In the genomic region with DNA sequence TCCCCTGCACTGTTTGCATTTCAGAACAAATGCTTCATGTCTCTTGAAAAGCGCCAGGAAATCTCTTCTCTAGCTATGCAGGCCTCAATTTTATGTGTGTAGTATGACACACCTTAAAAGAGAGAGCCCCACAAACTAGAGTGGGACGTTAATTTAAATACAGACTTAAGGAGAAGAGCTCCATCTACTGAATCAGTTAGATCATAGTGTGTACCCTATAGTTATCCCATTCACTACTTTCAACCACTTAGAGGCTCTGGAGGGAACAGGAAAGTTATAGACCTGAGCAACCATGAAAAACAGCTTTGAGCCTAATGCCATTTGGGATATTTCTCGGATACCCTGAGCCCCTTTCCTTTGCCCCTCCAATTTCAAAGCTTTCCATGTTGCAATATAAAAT, we compare ENCODE assay signal across 13 cellular contexts.
DNase-seq lines count a peak whose midpoint lies in the region; ATAC-seq and TF ChIP-seq lines count a peak whose summit lies in the region.
"Had no signal": no experiment of that assay in that cellular context is flagged by ENCODE, and none has a peak within 500 bp of the region (broad histone marks: within the 10 kb centered on the region; RNA-seq: fewer than 3 reads in every experiment).

No MANE protein-coding gene starts in this region.

- peaks cover 2% of the 10 kb centered on the region for H3K36me3 Mint-ChIP-seq in IgD-negative memory B cell

- H3K9me3 ChIP-seq in testis, result no peaks in the 10 kb centered on the region
- H3K9me3 ChIP-seq: tibial artery had no signal

- no peak for ATAC-seq in HG02588 (IDR thresholded peaks at IDR 0.05; ENCODE audit: unreplicated experiment)
- ATAC-seq: left ventricle myocardium superior had no signal

- H3K4me1 Mint-ChIP-seq in IgD-negative memory B cell, result peaks cover 36 to 52% (median 45%) of the 10 kb centered on the region in 3 donors

- no peak for TF ChIP-seq CTCF in testis (IDR thresholded peaks at IDR 0.05)

- H3K9me3 Mint-ChIP-seq in IgD-negative memory B cell, result no peaks in the 10 kb centered on the region

- DNase-seq in NCI-H2107 treated with DMSO at 0.1 percent for 48 hours (lab: John Stamatoyannopoulos, UW; ENCODE audit: unreplicated experiment) (peak; percentile 72), NCI-H2107 (lab: John Stamatoyannopoulos, UW) (no peak), caudate nucleus (lab: John Stamatoyannopoulos, UW) (peak in 2 of 61 donors; percentile 12 to 27), testis (no peak), activated T-cell treated with anti-CD3 and anti-CD28 coated beads for 4 hours (no peak), NCI-H82 treated with DMSO at 0.1 percent for 48 hours (lab: John Stamatoyannopoulos, UW; ENCODE audit: unreplicated experiment) (no peak)
- DNase-seq: activated effector memory CD4-positive, alpha-beta T cell treated with Interleukin-2 at 50 U/mL for 16 hours; foreskin melanocyte; left ventricle myocardium superior; tibial artery had no signal

- H3K27ac ChIP-seq in caudate nucleus (ENCODE audit: low read depth, low read length) (peak overlapping the region; percentile 85), testis (peak overlapping the region; percentile 65 to 81)
- H3K27ac ChIP-seq: parathyroid adenoma, tibial artery had no signal

- intact Hi-C loops in testis (cut with DNase I; ENCODE audit: low total_unique reads), result no loop called here

- 82% methylated on average over 3 of the region's 3 CpGs for WGBS in testis, 2 donors

- TF ChIP-seq POLR2A in testis (IDR thresholded peaks at IDR 0.05), result no peak

- peak overlapping the region in 3 of 4 donors; percentile 74 to 81 (median 80) for H3K4me3 Mint-ChIP-seq in IgD-negative memory B cell

- H3K4me1 ChIP-seq in testis, result peaks cover 45% of the 10 kb centered on the region

- no peak overlapping the region for H3K4me3 ChIP-seq in testis
- H3K4me3 ChIP-seq: tibial artery had no signal

- no peaks in the 10 kb centered on the region for H3K36me3 ChIP-seq in testis (ENCODE audit: low read depth, missing control alignments)
- H3K36me3 ChIP-seq: tibial artery had no signal

- peak overlapping the region; percentile 75 to 95 (median 93) for H3K27ac Mint-ChIP-seq in IgD-negative memory B cell

- H3K27me3 ChIP-seq in testis, result no peaks in the 10 kb centered on the region
- H3K27me3 ChIP-seq: tibial artery had no signal

- H3K27me3 Mint-ChIP-seq in IgD-negative memory B cell, result no peaks in the 10 kb centered on the region
